6 cellular contexts compared by ENCODE assay signal in genomic region chr16:57485091-57485915, GRCh38. TPM values are rescaled to one million over a fixed set of nuclear protein-coding genes. Genes with fewer than 3 reads are reported as not detected.
A peak's percentile ranks its signal among the peaks of the same experiment; 100 is the strongest.
DNase-seq lines count a peak whose midpoint lies in the region; ATAC-seq and TF ChIP-seq lines count a peak whose summit lies in the region.

No MANE protein-coding gene starts in this region.

- intact Hi-C loops in activated CD4-positive, alpha-beta T cell treated with anti-CD3 and anti-CD28 coated beads, Interleukin-2, amount 10 ng/mL, durations not matched to agents 24 days and 14 days (cut with micrococcal nuclease), result no loop called here
- intact Hi-C loops in heart right ventricle (cut with DNase I), result loop anchor here in 1 of 10 donors (5.0 kb wide), 1 partner anchor 47 kb away; no protein-coding TSS in a partner anchor

- peak overlapping the region; percentile 82 for H3K4me3 Mint-ChIP-seq in activated CD4-positive, alpha-beta T cell treated with anti-CD3 and anti-CD28 coated beads, Interleukin-2, amount 10 ng/mL, durations not matched to agents 24 days and 14 days

- no peaks in the 10 kb centered on the region for H3K9me3 Mint-ChIP-seq in activated CD4-positive, alpha-beta T cell treated with anti-CD3 and anti-CD28 coated beads, Interleukin-2, amount 10 ng/mL, durations not matched to agents 24 days and 14 days

- no peaks in the 10 kb centered on the region for H3K36me3 ChIP-seq in heart right ventricle
- no peaks in the 10 kb centered on the region for H3K36me3 ChIP-seq in thymus (ENCODE audit: control insufficient read depth, insufficient read depth)

- H3K27me3 ChIP-seq in heart right ventricle, result peaks cover 0 to 7% (median 0%) of the 10 kb centered on the region in 7 donors
- H3K27me3 ChIP-seq in thymus (ENCODE audit: control insufficient read depth, insufficient read depth), result no peaks in the 10 kb centered on the region

- WGBS in heart right ventricle, 2 donors, result 72 to 76% methylated on average over 14 of the region's 14 CpGs
- WGBS in thymus, result 85% methylated on average over 14 of the region's 14 CpGs

- H3K27ac ChIP-seq in heart right ventricle, result peak overlapping the region in 9 of 10 donors; percentile 40 to 84 (median 77)
- no peak overlapping the region for H3K27ac ChIP-seq in thymus (ENCODE audit: low read depth)

- H3K4me1 Mint-ChIP-seq in activated CD4-positive, alpha-beta T cell treated with anti-CD3 and anti-CD28 coated beads, Interleukin-2, amount 10 ng/mL, durations not matched to agents 24 days and 14 days, result peaks cover 12% of the 10 kb centered on the region

- peaks cover 9 to 34% (median 25%) of the 10 kb centered on the region in 9 donors for H3K4me1 ChIP-seq in heart right ventricle
- peaks cover 7% of the 10 kb centered on the region for H3K4me1 ChIP-seq in thymus (ENCODE audit: control insufficient read depth, insufficient read depth, low read length)

- no peak for TF ChIP-seq CTCF in heart right ventricle (IDR thresholded peaks at IDR 0.05)

- no peaks in the 10 kb centered on the region for H3K27me3 Mint-ChIP-seq in activated CD4-positive, alpha-beta T cell treated with anti-CD3 and anti-CD28 coated beads, Interleukin-2, amount 10 ng/mL, durations not matched to agents 24 days and 14 days

- H3K27ac Mint-ChIP-seq in activated CD4-positive, alpha-beta T cell treated with anti-CD3 and anti-CD28 coated beads, Interleukin-2, amount 10 ng/mL, durations not matched to agents 24 days and 14 days, result no peak overlapping the region

- H3K4me3 ChIP-seq in heart right ventricle (peak overlapping the region; percentile 58 to 90 (median 82)), thymus (ENCODE audit: low read length) (peak overlapping the region; percentile 59)

- H3K9me3 ChIP-seq in heart right ventricle (no peaks in the 10 kb centered on the region), thymus (ENCODE audit: control insufficient read depth) (no peaks in the 10 kb centered on the region)

- H3K36me3 Mint-ChIP-seq in activated CD4-positive, alpha-beta T cell treated with anti-CD3 and anti-CD28 coated beads, Interleukin-2, amount 10 ng/mL, durations not matched to agents 24 days and 14 days (ENCODE audit: low read depth), result no peaks in the 10 kb centered on the region

- ATAC-seq in heart right ventricle (peak in 3 of 8 donors; percentile 5 to 13 (median 9)), GM21515 (IDR thresholded peaks at IDR 0.05; ENCODE audit: unreplicated experiment) (no peak)

- no peak for DNase-seq in activated CD4-positive, alpha-beta T cell treated with anti-CD3 and anti-CD28 coated beads, Interleukin-2, amount 10 ng/mL, durations not matched to agents 24 days and 14 days
- DNase-seq in activated CD4-positive, alpha-beta T cell treated with anti-CD3 and anti-CD28 coated beads, Interleukin-2, amount 50 U/mL, for 4 hours, result no peak
- DNase-seq in heart right ventricle, result no peak
- no peak for DNase-seq in NCI-H2227 (lab: John Stamatoyannopoulos, UW; ENCODE audit: unreplicated experiment)

RNA-seq across cellular contexts. Expression of gene DOK4, which starts 1.0 kb away (rescaled TPM):
- total RNA-seq in activated CD4-positive, alpha-beta T cell treated with anti-CD3 and anti-CD28 coated beads, Interleukin-2, amount 10 ng/mL, durations not matched to agents 24 days and 14 days, result 4.2 and 4.3 TPM in 2 replicates
- 10 to 100 TPM in 2 of 10 donors, 1 to 10 TPM in 8; 3.6 to 10.7 (median 8.0) TPM for total RNA-seq in heart right ventricle
- 1 to 10 TPM; 5.9 to 9.1 TPM for polyA plus RNA-seq in heart right ventricle
- 11.8 TPM for polyA plus RNA-seq in thymus

RNA-seq across cellular contexts. Expression of gene POLR2C, which starts 22.8 kb away (rescaled TPM):
- total RNA-seq in activated CD4-positive, alpha-beta T cell treated with anti-CD3 and anti-CD28 coated beads, Interleukin-2, amount 10 ng/mL, durations not matched to agents 24 days and 14 days, result 88.5 and 90.7 TPM in 2 replicates
- 10 to 100 TPM; 40.2 to 56.7 (median 47.2) TPM for total RNA-seq in heart right ventricle
- 10 to 100 TPM; 17.9 to 46.6 TPM for polyA plus RNA-seq in heart right ventricle
- 56.5 TPM for polyA plus RNA-seq in thymus

RNA-seq across cellular contexts. Expression of gene COQ9, which starts 38.0 kb away (rescaled TPM):
- 55.2 and 56.7 TPM in 2 replicates for total RNA-seq in activated CD4-positive, alpha-beta T cell treated with anti-CD3 and anti-CD28 coated beads, Interleukin-2, amount 10 ng/mL, durations not matched to agents 24 days and 14 days
- total RNA-seq in heart right ventricle, result 100 to 1,000 TPM; 135 to 230 (median 207) TPM
- polyA plus RNA-seq in heart right ventricle (100 to 1,000 TPM; 162 to 475 TPM), thymus (67.5 TPM)

RNA-seq across cellular contexts. Expression of gene CIAPIN1, which starts 38.1 kb away (rescaled TPM):
- total RNA-seq in activated CD4-positive, alpha-beta T cell treated with anti-CD3 and anti-CD28 coated beads, Interleukin-2, amount 10 ng/mL, durations not matched to agents 24 days and 14 days, result 85.4 TPM in 2 replicates
- total RNA-seq in heart right ventricle, result 10 to 100 TPM; 49.6 to 75.1 (median 61.0) TPM
- polyA plus RNA-seq in heart right ventricle (10 to 100 TPM; 20.1 to 63.0 TPM), thymus (61.9 TPM)

RNA-seq across cellular contexts. Expression of gene CCDC102A, which starts 51.1 kb away (rescaled TPM):
- 6.0 and 6.7 TPM in 2 replicates for total RNA-seq in activated CD4-positive, alpha-beta T cell treated with anti-CD3 and anti-CD28 coated beads, Interleukin-2, amount 10 ng/mL, durations not matched to agents 24 days and 14 days
- total RNA-seq in heart right ventricle, result 10 to 100 TPM in 1 of 10 donors, 1 to 10 TPM in 9; 3.1 to 10.2 (median 5.1) TPM
- polyA plus RNA-seq in heart right ventricle (1 to 10 TPM; 3.7 to 5.9 TPM), thymus (6.8 TPM)
